In the genomic region with DNA sequence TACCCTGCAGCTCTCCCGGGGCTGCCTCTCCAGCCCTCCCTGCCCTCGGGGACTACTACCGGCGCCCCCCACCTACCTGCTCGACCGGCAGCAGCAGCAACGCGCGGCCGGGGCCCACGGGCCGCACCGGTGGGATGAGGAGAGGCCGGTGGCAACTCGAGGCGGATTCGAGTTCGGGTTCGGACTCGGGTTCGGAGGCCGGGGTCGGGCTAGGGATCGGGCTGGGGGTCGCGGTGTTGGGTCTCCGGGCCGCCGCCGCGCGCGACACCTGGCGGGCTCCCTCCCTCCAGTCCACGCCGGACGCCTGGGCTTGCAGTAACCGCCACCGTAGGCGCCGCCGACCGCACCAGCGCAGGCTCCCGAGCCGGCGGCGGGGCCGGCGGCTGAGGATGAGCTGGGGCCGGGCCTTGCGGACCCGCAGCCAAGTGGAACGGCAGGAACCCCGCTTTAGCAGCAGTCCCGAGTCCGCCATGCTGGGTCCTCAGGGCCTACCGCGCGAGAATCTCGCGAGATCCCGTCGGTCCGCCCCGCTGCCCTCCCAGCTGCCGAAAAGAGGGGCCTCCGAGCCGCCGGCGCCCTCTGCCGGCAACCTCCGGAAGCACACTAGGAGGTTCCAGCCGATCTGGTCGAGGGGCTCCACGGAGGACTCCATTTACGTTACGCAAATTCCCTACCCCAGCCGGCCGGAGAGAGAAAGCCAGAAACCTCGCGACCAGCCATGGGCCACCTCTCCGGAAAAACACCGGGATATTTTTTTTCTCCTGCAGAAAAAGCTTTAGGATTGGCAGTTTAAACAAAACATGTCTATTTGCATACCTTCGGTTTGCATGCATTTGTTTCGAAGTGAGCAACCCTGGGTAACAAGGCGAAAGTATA, we compare ENCODE assay signal across 1 cellular context.
TF ChIP-seq lines count a peak whose summit lies in the region.

Gene NOL9, minus strand, starts transcription at position 483 of the 876 bp plus-strand sequence. Its CDS starts 11 bp downstream, at position 472.

TF ChIP-seq in HepG2, 621 proteins besides CTCF, POLR2A, EP300 and RAD21 (continued from another document and continues in another):
- TF ChIP-seq, protein P1, sequence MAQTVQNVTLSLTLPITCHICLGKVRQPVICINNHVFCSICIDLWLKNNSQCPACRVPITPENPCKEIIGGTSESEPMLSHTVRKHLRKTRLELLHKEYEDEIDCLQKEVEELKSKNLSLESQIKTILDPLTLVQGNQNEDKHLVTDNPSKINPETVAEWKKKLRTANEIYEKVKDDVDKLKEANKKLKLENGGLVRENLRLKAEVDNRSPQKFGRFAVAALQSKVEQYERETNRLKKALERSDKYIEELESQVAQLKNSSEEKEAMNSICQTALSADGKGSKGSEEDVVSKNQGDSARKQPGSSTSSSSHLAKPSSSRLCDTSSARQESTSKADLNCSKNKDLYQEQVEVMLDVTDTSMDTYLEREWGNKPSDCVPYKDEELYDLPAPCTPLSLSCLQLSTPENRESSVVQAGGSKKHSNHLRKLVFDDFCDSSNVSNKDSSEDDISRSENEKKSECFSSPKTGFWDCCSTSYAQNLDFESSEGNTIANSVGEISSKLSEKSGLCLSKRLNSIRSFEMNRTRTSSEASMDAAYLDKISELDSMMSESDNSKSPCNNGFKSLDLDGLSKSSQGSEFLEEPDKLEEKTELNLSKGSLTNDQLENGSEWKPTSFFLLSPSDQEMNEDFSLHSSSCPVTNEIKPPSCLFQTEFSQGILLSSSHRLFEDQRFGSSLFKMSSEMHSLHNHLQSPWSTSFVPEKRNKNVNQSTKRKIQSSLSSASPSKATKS (CRISPR knock-in tag; IDR thresholded peaks at IDR 0.05), result no peak
- TF ChIP-seq JUNB (CRISPR knock-in tag; IDR thresholded peaks at IDR 0.05; ENCODE audit: borderline replicate concordance) (no peak), ZNF510 (CRISPR knock-in tag; IDR thresholded peaks at IDR 0.05; ENCODE audit: low read depth) (no peak), CBX1 (IDR thresholded peaks at IDR 0.05; ENCODE audit: low read depth) (peak; percentile 84), ZNF766 (CRISPR knock-in tag; IDR thresholded peaks at IDR 0.05; ENCODE audit: borderline replicate concordance) (peak; percentile 47; the same call in 1 of the 2 replicates), ZBTB38 (CRISPR knock-in tag; IDR thresholded peaks at IDR 0.05) (peak; percentile 81), KLF16 (CRISPR knock-in tag; IDR thresholded peaks at IDR 0.05) (peak in 1 of 2 experiments; percentile 93; a peak in 1 of 4 replicates), RBM39 (IDR thresholded peaks at IDR 0.05; ENCODE audit: low read depth, low read length, poor library complexity, severe bottlenecking) (peak; percentile 51), ZNF501 (CRISPR knock-in tag; IDR thresholded peaks at IDR 0.05) (peak; percentile 45; the same call in 1 of the 2 replicates), CREM (IDR thresholded peaks at IDR 0.05) (peak; percentile 53; the same call in 1 of the 2 replicates), CREM (CRISPR knock-in tag; IDR thresholded peaks at IDR 0.05) (no peak), SALL1 (CRISPR knock-in tag; IDR thresholded peaks at IDR 0.05) (peak; percentile 62), HDAC6 (IDR thresholded peaks at IDR 0.05; ENCODE audit: low read depth, low read length) (no peak), ARNT (IDR thresholded peaks at IDR 0.05) (no peak), KMT2B (CRISPR knock-in tag; IDR thresholded peaks at IDR 0.05) (peak; percentile 78; the same call in 1 of the 2 replicates), ZNF143 (CRISPR knock-in tag; IDR thresholded peaks at IDR 0.05) (peak; percentile 68), ZBTB37 (CRISPR knock-in tag; IDR thresholded peaks at IDR 0.05) (no peak), ZNF274 (CRISPR knock-in tag; IDR thresholded peaks at IDR 0.05) (no peak), ZNF292 (CRISPR knock-in tag; IDR thresholded peaks at IDR 0.05; ENCODE audit: borderline replicate concordance, low read depth) (no peak), EEA1 (CRISPR knock-in tag; IDR thresholded peaks at IDR 0.05; ENCODE audit: borderline replicate concordance) (peak; percentile 80; the same call in 1 of the 2 replicates), ZNF792 (CRISPR knock-in tag; IDR thresholded peaks at IDR 0.05) (peak; percentile 61; the same call in 1 of the 2 replicates), ELF4 (CRISPR knock-in tag; IDR thresholded peaks at IDR 0.05; ENCODE audit: borderline replicate concordance) (no peak), MTA1 (CRISPR knock-in tag; IDR thresholded peaks at IDR 0.05; ENCODE audit: borderline replicate concordance) (peak; percentile 29; the same call in 1 of the 2 replicates), FOXJ3 (CRISPR knock-in tag; IDR thresholded peaks at IDR 0.05; ENCODE audit: borderline replicate concordance) (peak; percentile 47; the same call in 1 of the 2 replicates), RBAK (CRISPR knock-in tag; IDR thresholded peaks at IDR 0.05) (no peak), KDM5B (CRISPR knock-in tag; IDR thresholded peaks at IDR 0.05; ENCODE audit: borderline replicate concordance) (peak; percentile 87), ZNF740 (CRISPR knock-in tag; IDR thresholded peaks at IDR 0.05) (peak; percentile 29; the same call in 1 of the 2 replicates), ZNF224 (CRISPR knock-in tag; IDR thresholded peaks at IDR 0.05) (no peak), SKI (IDR thresholded peaks at IDR 0.05; ENCODE audit: partially characterized antibody) (no peak), PITX1 (CRISPR knock-in tag; IDR thresholded peaks at IDR 0.05) (peak; percentile 21; the same call in 1 of the 2 replicates), ZSCAN12 (CRISPR knock-in tag; IDR thresholded peaks at IDR 0.05) (peak; percentile 78; the same call in 1 of the 2 replicates), NFKB2 (CRISPR knock-in tag; IDR thresholded peaks at IDR 0.05; ENCODE audit: borderline replicate concordance) (peak; percentile 81; the same call in 1 of the 2 replicates), DPF2 (CRISPR knock-in tag; IDR thresholded peaks at IDR 0.05; ENCODE audit: borderline replicate concordance, low read depth) (no peak), LCORL (IDR thresholded peaks at IDR 0.05) (no peak), LCORL (CRISPR knock-in tag; IDR thresholded peaks at IDR 0.05) (peak; percentile 67), TSC22D2 (CRISPR knock-in tag; IDR thresholded peaks at IDR 0.05; ENCODE audit: borderline replicate concordance) (peak; percentile 38; the same call in 1 of the 2 replicates), TFAP4 (IDR thresholded peaks at IDR 0.05; ENCODE audit: borderline replicate concordance, low read depth) (peak; percentile 88; the same call in 1 of the 2 replicates), AHR (CRISPR knock-in tag; IDR thresholded peaks at IDR 0.05) (no peak), ERF (CRISPR knock-in tag; IDR thresholded peaks at IDR 0.05) (peak; percentile 75), POLR2AphosphoS2 (IDR thresholded peaks at IDR 0.05; ENCODE audit: low read depth, low read length) (no peak), ARHGAP35 (CRISPR knock-in tag; IDR thresholded peaks at IDR 0.05; ENCODE audit: borderline replicate concordance) (no peak), NFYB (CRISPR knock-in tag; IDR thresholded peaks at IDR 0.05) (0 out of 2 replicates have a peak, but pooled peaks have one; percentile 23), IRF1 (CRISPR knock-in tag; IDR thresholded peaks at IDR 0.05; ENCODE audit: low read depth) (no peak)
- TF ChIP-seq, protein P2, sequence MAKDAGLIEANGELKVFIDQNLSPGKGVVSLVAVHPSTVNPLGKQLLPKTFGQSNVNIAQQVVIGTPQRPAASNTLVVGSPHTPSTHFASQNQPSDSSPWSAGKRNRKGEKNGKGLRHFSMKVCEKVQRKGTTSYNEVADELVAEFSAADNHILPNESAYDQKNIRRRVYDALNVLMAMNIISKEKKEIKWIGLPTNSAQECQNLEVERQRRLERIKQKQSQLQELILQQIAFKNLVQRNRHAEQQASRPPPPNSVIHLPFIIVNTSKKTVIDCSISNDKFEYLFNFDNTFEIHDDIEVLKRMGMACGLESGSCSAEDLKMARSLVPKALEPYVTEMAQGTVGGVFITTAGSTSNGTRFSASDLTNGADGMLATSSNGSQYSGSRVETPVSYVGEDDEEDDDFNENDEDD (CRISPR knock-in tag; IDR thresholded peaks at IDR 0.05; ENCODE audit: borderline replicate concordance), result peak; percentile 38; the same call in 1 of the 2 replicates
- TF ChIP-seq, protein P3, sequence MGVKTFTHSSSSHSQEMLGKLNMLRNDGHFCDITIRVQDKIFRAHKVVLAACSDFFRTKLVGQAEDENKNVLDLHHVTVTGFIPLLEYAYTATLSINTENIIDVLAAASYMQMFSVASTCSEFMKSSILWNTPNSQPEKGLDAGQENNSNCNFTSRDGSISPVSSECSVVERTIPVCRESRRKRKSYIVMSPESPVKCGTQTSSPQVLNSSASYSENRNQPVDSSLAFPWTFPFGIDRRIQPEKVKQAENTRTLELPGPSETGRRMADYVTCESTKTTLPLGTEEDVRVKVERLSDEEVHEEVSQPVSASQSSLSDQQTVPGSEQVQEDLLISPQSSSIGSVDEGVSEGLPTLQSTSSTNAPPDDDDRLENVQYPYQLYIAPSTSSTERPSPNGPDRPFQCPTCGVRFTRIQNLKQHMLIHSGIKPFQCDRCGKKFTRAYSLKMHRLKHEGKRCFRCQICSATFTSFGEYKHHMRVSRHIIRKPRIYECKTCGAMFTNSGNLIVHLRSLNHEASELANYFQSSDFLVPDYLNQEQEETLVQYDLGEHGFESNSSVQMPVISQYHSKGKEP (CRISPR knock-in tag; IDR thresholded peaks at IDR 0.05), result no peak
- TF ChIP-seq, protein P4, sequence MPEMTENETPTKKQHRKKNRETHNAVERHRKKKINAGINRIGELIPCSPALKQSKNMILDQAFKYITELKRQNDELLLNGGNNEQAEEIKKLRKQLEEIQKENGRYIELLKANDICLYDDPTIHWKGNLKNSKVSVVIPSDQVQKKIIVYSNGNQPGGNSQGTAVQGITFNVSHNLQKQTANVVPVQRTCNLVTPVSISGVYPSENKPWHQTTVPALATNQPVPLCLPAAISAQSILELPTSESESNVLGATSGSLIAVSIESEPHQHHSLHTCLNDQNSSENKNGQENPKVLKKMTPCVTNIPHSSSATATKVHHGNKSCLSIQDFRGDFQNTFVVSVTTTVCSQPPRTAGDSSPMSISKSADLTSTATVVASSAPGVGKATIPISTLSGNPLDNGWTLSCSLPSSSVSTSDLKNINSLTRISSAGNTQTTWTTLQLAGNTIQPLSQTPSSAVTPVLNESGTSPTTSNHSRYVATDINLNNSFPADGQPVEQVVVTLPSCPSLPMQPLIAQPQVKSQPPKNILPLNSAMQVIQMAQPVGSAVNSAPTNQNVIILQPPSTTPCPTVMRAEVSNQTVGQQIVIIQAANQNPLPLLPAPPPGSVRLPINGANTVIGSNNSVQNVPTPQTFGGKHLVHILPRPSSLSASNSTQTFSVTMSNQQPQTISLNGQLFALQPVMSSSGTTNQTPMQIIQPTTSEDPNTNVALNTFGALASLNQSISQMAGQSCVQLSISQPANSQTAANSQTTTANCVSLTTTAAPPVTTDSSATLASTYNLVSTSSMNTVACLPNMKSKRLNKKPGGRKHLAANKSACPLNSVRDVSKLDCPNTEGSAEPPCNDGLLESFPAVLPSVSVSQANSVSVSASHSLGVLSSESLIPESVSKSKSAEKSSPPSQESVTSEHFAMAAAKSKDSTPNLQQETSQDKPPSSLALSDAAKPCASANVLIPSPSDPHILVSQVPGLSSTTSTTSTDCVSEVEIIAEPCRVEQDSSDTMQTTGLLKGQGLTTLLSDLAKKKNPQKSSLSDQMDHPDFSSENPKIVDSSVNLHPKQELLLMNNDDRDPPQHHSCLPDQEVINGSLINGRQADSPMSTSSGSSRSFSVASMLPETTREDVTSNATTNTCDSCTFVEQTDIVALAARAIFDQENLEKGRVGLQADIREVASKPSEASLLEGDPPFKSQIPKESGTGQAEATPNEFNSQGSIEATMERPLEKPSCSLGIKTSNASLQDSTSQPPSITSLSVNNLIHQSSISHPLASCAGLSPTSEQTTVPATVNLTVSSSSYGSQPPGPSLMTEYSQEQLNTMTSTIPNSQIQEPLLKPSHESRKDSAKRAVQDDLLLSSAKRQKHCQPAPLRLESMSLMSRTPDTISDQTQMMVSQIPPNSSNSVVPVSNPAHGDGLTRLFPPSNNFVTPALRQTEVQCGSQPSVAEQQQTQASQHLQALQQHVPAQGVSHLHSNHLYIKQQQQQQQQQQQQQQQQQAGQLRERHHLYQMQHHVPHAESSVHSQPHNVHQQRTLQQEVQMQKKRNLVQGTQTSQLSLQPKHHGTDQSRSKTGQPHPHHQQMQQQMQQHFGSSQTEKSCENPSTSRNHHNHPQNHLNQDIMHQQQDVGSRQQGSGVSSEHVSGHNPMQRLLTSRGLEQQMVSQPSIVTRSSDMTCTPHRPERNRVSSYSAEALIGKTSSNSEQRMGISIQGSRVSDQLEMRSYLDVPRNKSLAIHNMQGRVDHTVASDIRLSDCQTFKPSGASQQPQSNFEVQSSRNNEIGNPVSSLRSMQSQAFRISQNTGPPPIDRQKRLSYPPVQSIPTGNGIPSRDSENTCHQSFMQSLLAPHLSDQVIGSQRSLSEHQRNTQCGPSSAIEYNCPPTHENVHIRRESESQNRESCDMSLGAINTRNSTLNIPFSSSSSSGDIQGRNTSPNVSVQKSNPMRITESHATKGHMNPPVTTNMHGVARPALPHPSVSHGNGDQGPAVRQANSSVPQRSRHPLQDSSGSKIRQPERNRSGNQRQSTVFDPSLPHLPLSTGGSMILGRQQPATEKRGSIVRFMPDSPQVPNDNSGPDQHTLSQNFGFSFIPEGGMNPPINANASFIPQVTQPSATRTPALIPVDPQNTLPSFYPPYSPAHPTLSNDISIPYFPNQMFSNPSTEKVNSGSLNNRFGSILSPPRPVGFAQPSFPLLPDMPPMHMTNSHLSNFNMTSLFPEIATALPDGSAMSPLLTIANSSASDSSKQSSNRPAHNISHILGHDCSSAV (CRISPR knock-in tag; IDR thresholded peaks at IDR 0.05; ENCODE audit: borderline replicate concordance), result no peak
